Comparison of ENCODE assay signal across 8 cellular contexts in genomic region chr9:3525836-3526165, GRCh38.
DNase-seq lines count a peak whose midpoint lies in the region; ATAC-seq, FAIRE-seq and TF ChIP-seq lines count a peak whose summit lies in the region.

RFX3 (minus strand) TSS chr9:3526001; CDS start chr9:3395588, 130,413 bp downstream.

- 0 out of 2 replicates have a peak, but pooled peaks have one; percentile 6 for TF ChIP-seq EP300 in Ishikawa (IDR thresholded peaks at IDR 0.05; ENCODE audit: borderline replicate concordance)

- no peaks in the 10 kb centered on the region for H3K9me3 ChIP-seq in mucosa of rectum (ENCODE audit: control insufficient read depth in 2 of 2, low read length in 2 of 2)

- no peak for TF ChIP-seq POLR2A in erythroblast (IDR thresholded peaks at IDR 0.05; ENCODE audit: low read length)

- no peaks in the 10 kb centered on the region for H3K36me3 ChIP-seq in mucosa of rectum (ENCODE audit: control insufficient read depth in 2 of 2, insufficient read depth in 2 of 2, low read length in 2 of 2)

- peak within 1 kb of the TSS; percentile 100 for H3K27ac ChIP-seq in mucosa of rectum (ENCODE audit: low read depth in 2 of 2, low read length in 2 of 2)

- TF ChIP-seq RAD21 in Ishikawa (IDR thresholded peaks at IDR 0.05; ENCODE audit: low read depth): no peak

- DNase-seq in D721Med (ENCODE audit: insufficient read length, low spot score): peak; percentile 26
- DNase-seq in OCI-M1 (lab: John Stamatoyannopoulos, UW): peak; percentile 100
- DNase-seq in activated T-cell treated with anti-CD3 and anti-CD28 coated beads for 48 hours (ENCODE audit: low read depth): peak; percentile 90
- peak; percentile 96 to 97 for DNase-seq in erythroblast (lab: John Stamatoyannopoulos, UW)
- peak; percentile 93 for DNase-seq in stimulated activated CD8-positive, alpha-beta memory T cell treated with anti-CD3 and anti-CD28 coated beads, Interleukin-4, amount 100 ng/mL, for 48 hours

- peak; percentile 50 for ATAC-seq in GM21717 (IDR thresholded peaks at IDR 0.05; ENCODE audit: unreplicated experiment)

- peak within 1 kb of the TSS; percentile 96 to 99 for H3K4me3 ChIP-seq in mucosa of rectum (ENCODE audit: low read length in 2 of 2)

- peak within 1 kb of the TSS; percentile 99 to 100 for H3K9ac ChIP-seq in mucosa of rectum (ENCODE audit: low read depth in 1 of 2, low read length in 2 of 2)

- peaks cover 3 to 18% of the 10 kb centered on the region in 2 donors for H3K4me1 ChIP-seq in mucosa of rectum (ENCODE audit: control insufficient read depth in 2 of 2, insufficient read depth in 2 of 2, low read length in 2 of 2)

- FAIRE-seq in D721Med (lab: Jason Lieb, UNC): no peak

- TF ChIP-seq CTCF in D721Med (IDR thresholded peaks at IDR 0.05; ENCODE audit: insufficient read depth, missing control alignments): no peak

- no peaks in the 10 kb centered on the region for H3K27me3 ChIP-seq in mucosa of rectum (ENCODE audit: control insufficient read depth in 2 of 2, insufficient read depth in 2 of 2, low read length in 2 of 2)

TF ChIP-seq in Ishikawa, 13 proteins besides CTCF, POLR2A, EP300 and RAD21:
- TF ChIP-seq, protein P1, sequence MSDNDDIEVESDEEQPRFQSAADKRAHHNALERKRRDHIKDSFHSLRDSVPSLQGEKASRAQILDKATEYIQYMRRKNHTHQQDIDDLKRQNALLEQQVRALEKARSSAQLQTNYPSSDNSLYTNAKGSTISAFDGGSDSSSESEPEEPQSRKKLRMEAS (IDR thresholded peaks at IDR 0.05): peak; percentile 77
- TF ChIP-seq YY1 (IDR thresholded peaks at IDR 0.05; ENCODE audit: low read depth) (0 out of 2 replicates have a peak, but pooled peaks have one; percentile 42), TCF12 (IDR thresholded peaks at IDR 0.05; ENCODE audit: low read depth) (no peak), CEBPB (IDR thresholded peaks at IDR 0.05) (no peak), CREB1 (IDR thresholded peaks at IDR 0.05; ENCODE audit: low read depth) (no peak), REST (IDR thresholded peaks at IDR 0.05; ENCODE audit: low read depth) (no peak), EGR1 (IDR thresholded peaks at IDR 0.05) (no peak), TAF1 (IDR thresholded peaks at IDR 0.05; ENCODE audit: low read depth) (no peak)
- TF ChIP-seq, protein P2, sequence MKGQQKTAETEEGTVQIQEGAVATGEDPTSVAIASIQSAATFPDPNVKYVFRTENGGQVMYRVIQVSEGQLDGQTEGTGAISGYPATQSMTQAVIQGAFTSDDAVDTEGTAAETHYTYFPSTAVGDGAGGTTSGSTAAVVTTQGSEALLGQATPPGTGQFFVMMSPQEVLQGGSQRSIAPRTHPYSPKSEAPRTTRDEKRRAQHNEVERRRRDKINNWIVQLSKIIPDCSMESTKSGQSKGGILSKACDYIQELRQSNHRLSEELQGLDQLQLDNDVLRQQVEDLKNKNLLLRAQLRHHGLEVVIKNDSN (IDR thresholded peaks at IDR 0.05): 0 out of 2 replicates have a peak, but pooled peaks have one; percentile 13

Comparison
In these comparisons a context has a peak if more than half of its experiments do, and no peak if none do; other contexts are left out.
1. Peak in every context shown above with its lines: DNase-seq, ATAC-seq, H3K4me3 ChIP-seq and H3K27ac ChIP-seq.
2. DNase-seq: peak in every context shown above with its lines; median percentile 100 in OCI-M1; 96 in erythroblast; 93 in stimulated activated CD8-positive, alpha-beta memory T cell treated with anti-CD3 and anti-CD28 coated beads, Interleukin-4, amount 100 ng/mL, for 48 hours; 90 in activated T-cell treated with anti-CD3 and anti-CD28 coated beads for 48 hours; 26 in D721Med.